ENCODE assay signal across 10 cellular contexts in genomic region chr20:63873477-63873971, GRCh38. TPM values are rescaled to one million over a fixed set of nuclear protein-coding genes. Genes with fewer than 3 reads are reported as not detected.
A peak's percentile ranks its signal among the peaks of the same experiment; 100 is the strongest.
DNase-seq lines count a peak whose midpoint lies in the region; ATAC-seq and TF ChIP-seq lines count a peak whose summit lies in the region.
"Had no signal": no experiment of that assay in that cellular context is flagged by ENCODE, and none has a peak within 500 bp of the region (broad histone marks: within the 10 kb centered on the region; RNA-seq: fewer than 3 reads in every experiment).

No MANE protein-coding gene starts in this region.

- no peak for ATAC-seq in GM21717 (IDR thresholded peaks at IDR 0.05; ENCODE audit: unreplicated experiment)
- ATAC-seq in omental fat pad (ENCODE audit: low FRiP score): no peak

- H3K4me3 ChIP-seq in brain microvascular endothelial cell (ENCODE audit: low read depth, low read length): no peak overlapping the region
- H3K4me3 ChIP-seq: PC-9 had no signal

- H3K27ac ChIP-seq in brain microvascular endothelial cell: no peak overlapping the region

- DNase-seq in AG08395 (ENCODE audit: low spot score): peak; percentile 68
- peak; percentile 86 to 96 for DNase-seq in NOMO-1 (lab: John Stamatoyannopoulos, UW; ENCODE audit: unreplicated experiment in 2 of 2)
- DNase-seq in brain microvascular endothelial cell: peak; percentile 69
- peak; percentile 96 to 99 for DNase-seq in lung microvascular endothelial cell (ENCODE audit: low read depth in 2 of 2)
- no peak for DNase-seq in LoVo (ENCODE audit: low spot score)
- no peak for DNase-seq in omental fat pad (ENCODE audit: low spot score)
- DNase-seq in NCI-H187 treated with DMSO at 0.1 percent for 48 hours (lab: John Stamatoyannopoulos, UW): no peak

- peaks cover 83% of the 10 kb centered on the region for H3K36me3 ChIP-seq in brain microvascular endothelial cell (replicated peaks)

- no peaks in the 10 kb centered on the region for H3K27me3 ChIP-seq in brain microvascular endothelial cell (replicated peaks)

- in situ Hi-C loops in brain microvascular endothelial cell (cut with HindIII; ENCODE audit: low pct_ligation_motif_present, low sequenced_read_pairs): no loop called here

- no peak for TF ChIP-seq CTCF in brain microvascular endothelial cell (IDR thresholded peaks at IDR 0.05; ENCODE audit: low read depth, low read length, missing control alignments)
- TF ChIP-seq CTCF in omental fat pad (IDR thresholded peaks at IDR 0.05): no peak

RNA-seq across cellular contexts. Expression of gene TPD52L2, which starts 8.5 kb away (rescaled TPM):
- total RNA-seq in lung microvascular endothelial cell (96.3 and 113 TPM in 2 replicates), omental fat pad (100 to 1,000 TPM; 102 to 131 (median 113) TPM)

RNA-seq across cellular contexts. Expression of gene ABHD16B, which starts 12.2 kb away (rescaled TPM):
- total RNA-seq in lung microvascular endothelial cell (not detected in 2 replicates), omental fat pad (not detected)
- total RNA-seq: glomerular endothelial cell, PC-9 had no signal

RNA-seq across cellular contexts. Expression of gene DNAJC5, which starts 21.4 kb away (rescaled TPM):
- total RNA-seq in lung microvascular endothelial cell (58.4 and 68.5 TPM in 2 replicates), omental fat pad (10 to 100 TPM; 29.9 to 56.3 (median 45.4) TPM)

RNA-seq across cellular contexts. Expression of gene ZBTB46, which starts 42.5 kb away (rescaled TPM):
- total RNA-seq in lung microvascular endothelial cell (37.7 and 46.4 TPM in 2 replicates), omental fat pad (10 to 100 TPM; 11.1 to 65.3 (median 17.8) TPM)

Comparison
In these comparisons a context has a peak if more than half of its experiments do, and no peak if none do; other contexts are left out.
1. DNase-seq: peak in AG08395 (single experiment), NOMO-1 (2 of 2), brain microvascular endothelial cell (single experiment) and lung microvascular endothelial cell (2 of 2); none in LoVo (single experiment), omental fat pad (single experiment) and NCI-H187 treated with DMSO at 0.1 percent for 48 hours (single experiment).